13 cellular contexts compared by ENCODE assay signal in the genomic region with DNA sequence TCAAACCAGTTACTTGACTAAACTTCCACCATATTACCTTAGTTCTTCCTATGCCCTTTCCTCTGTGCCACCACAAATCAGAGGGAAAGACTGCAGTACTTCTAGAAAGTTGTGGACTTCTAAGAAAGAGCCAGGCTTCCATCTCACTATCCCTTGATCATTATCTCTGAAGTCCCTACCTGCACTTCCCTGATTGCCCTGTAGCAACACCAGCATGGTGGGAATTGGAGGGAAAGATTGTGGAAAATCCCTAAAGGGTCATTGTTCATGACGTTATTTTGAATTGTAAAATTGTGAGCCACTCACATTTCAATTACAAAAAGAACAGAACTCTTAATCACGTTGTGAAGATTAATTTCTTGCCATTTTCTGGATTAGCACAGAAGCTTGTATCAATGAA.
"Had no signal": no experiment of that assay in that cellular context is flagged by ENCODE, and none has a peak within 500 bp of the region (broad histone marks: within the 10 kb centered on the region; RNA-seq: fewer than 3 reads in every experiment).

No MANE protein-coding gene starts in this region.

- ATAC-seq: heart right ventricle, left lung had no signal

- DNase-seq: activated CD4-positive, alpha-beta memory T cell treated with anti-CD3 and anti-CD28 coated beads, Interleukin-2, amount 10 ng/mL, durations not matched to agents 7 days and 5 days; activated gamma-delta T cell treated with Interleukin-2 at 50 U/mL for 16 hours; activated T-cell treated with anti-CD3 and anti-CD28 coated beads, Interleukin-2, amount 50 U/mL, for 48 hours; foreskin melanocyte; heart right ventricle; islet precursor cell; left lung; stimulated activated CD4-positive, alpha-beta T cell treated with anti-CD3 and anti-CD28 coated beads, Interleukin-4, amount 100 ng/mL, for 1 hour; stimulated activated CD8-positive, alpha-beta memory T cell treated with anti-CD3 and anti-CD28 coated beads, Interleukin-4, amount 100 ng/mL, for 48 hours; T-helper 9 cell had no signal

- H3K27ac ChIP-seq: cardiac muscle cell, heart right ventricle, left lung had no signal

- H3K27ac Mint-ChIP-seq: activated CD4-positive, alpha-beta memory T cell treated with anti-CD3 and anti-CD28 coated beads, Interleukin-2, amount 10 ng/mL, durations not matched to agents 7 days and 5 days; nephron; stimulated activated naive CD8-positive, alpha-beta T cell treated with anti-CD3 and anti-CD28 coated beads, Interleukin-15, Interleukin-2, amounts not matched to agents 100 ng/mL and 50 ng/mL, for 24 hours had no signal

- H3K9me3 Mint-ChIP-seq: activated CD4-positive, alpha-beta memory T cell treated with anti-CD3 and anti-CD28 coated beads, Interleukin-2, amount 10 ng/mL, durations not matched to agents 7 days and 5 days; nephron; stimulated activated naive CD8-positive, alpha-beta T cell treated with anti-CD3 and anti-CD28 coated beads, Interleukin-15, Interleukin-2, amounts not matched to agents 100 ng/mL and 50 ng/mL, for 24 hours had no signal

- H3K4me1 ChIP-seq: left lung had no signal

- H3K9me3 ChIP-seq: heart right ventricle, left lung had no signal

- H3K27me3 Mint-ChIP-seq: activated CD4-positive, alpha-beta memory T cell treated with anti-CD3 and anti-CD28 coated beads, Interleukin-2, amount 10 ng/mL, durations not matched to agents 7 days and 5 days; stimulated activated naive CD8-positive, alpha-beta T cell treated with anti-CD3 and anti-CD28 coated beads, Interleukin-15, Interleukin-2, amounts not matched to agents 100 ng/mL and 50 ng/mL, for 24 hours had no signal

- H3K27me3 ChIP-seq: cardiac muscle cell, heart right ventricle, left lung had no signal

- H3K4me3 Mint-ChIP-seq: activated CD4-positive, alpha-beta memory T cell treated with anti-CD3 and anti-CD28 coated beads, Interleukin-2, amount 10 ng/mL, durations not matched to agents 7 days and 5 days; nephron; stimulated activated naive CD8-positive, alpha-beta T cell treated with anti-CD3 and anti-CD28 coated beads, Interleukin-15, Interleukin-2, amounts not matched to agents 100 ng/mL and 50 ng/mL, for 24 hours had no signal
